Comparison of ENCODE assay signal across 1 cellular context in genomic region chr6:108677357-108677756, GRCh38.
TF ChIP-seq lines count a peak whose summit lies in the region.

No MANE protein-coding gene starts in this region.

TF ChIP-seq in HepG2, 621 proteins besides CTCF, POLR2A, EP300 and RAD21 (continued from another document):
- TF ChIP-seq TRIM22 (IDR thresholded peaks at IDR 0.05) (no peak), ATF2 (CRISPR knock-in tag; IDR thresholded peaks at IDR 0.05) (no peak), ZNF275 (CRISPR knock-in tag; IDR thresholded peaks at IDR 0.05; ENCODE audit: borderline replicate concordance) (no peak), GPBP1L1 (CRISPR knock-in tag; IDR thresholded peaks at IDR 0.05) (no peak), ZKSCAN5 (CRISPR knock-in tag; IDR thresholded peaks at IDR 0.05) (no peak), NFE2L1 (CRISPR knock-in tag; IDR thresholded peaks at IDR 0.05; ENCODE audit: borderline replicate concordance) (no peak), CSRNP2 (CRISPR knock-in tag; conservative IDR thresholded peaks at IDR 0.05; ENCODE audit: low read depth) (no peak), RERE (CRISPR knock-in tag; IDR thresholded peaks at IDR 0.05; ENCODE audit: low read depth) (no peak), MAX (IDR thresholded peaks at IDR 0.05) (no peak)
